Comparison of ENCODE assay signal across 22 cellular contexts in genomic region chr9:130193119-130193518, GRCh38. TPM values are rescaled to one million over a fixed set of nuclear protein-coding genes. Genes with fewer than 3 reads are reported as not detected.
DNase-seq lines count a peak whose midpoint lies in the region; ATAC-seq and TF ChIP-seq lines count a peak whose summit lies in the region.
"Had no signal": no experiment of that assay in that cellular context is flagged by ENCODE, and none has a peak within 500 bp of the region (broad histone marks: within the 10 kb centered on the region; RNA-seq: fewer than 3 reads in every experiment).

No MANE protein-coding gene starts in this region.

- TF ChIP-seq EP300 in stomach (IDR thresholded peaks at IDR 0.05): no peak

- H3K27me3 ChIP-seq in adrenal gland (no peaks in the 10 kb centered on the region), stomach (no peaks in the 10 kb centered on the region)
- H3K27me3 ChIP-seq: brain microvascular endothelial cell, suprapubic skin had no signal

- TF ChIP-seq CTCF in adrenal gland (IDR thresholded peaks at IDR 0.05) (no peak), stomach (IDR thresholded peaks at IDR 0.05) (no peak)

- H3K36me3 ChIP-seq in adrenal gland (replicated peaks in 1 of 2) (no peaks in the 10 kb centered on the region), stomach (no peaks in the 10 kb centered on the region)
- H3K36me3 ChIP-seq: brain microvascular endothelial cell, suprapubic skin had no signal

- TF ChIP-seq POLR2A in adrenal gland (IDR thresholded peaks at IDR 0.05) (no peak), stomach (IDR thresholded peaks at IDR 0.05) (no peak)

- H3K9me3 ChIP-seq in adrenal gland (replicated peaks in 1 of 3) (no peaks in the 10 kb centered on the region), stomach (no peaks in the 10 kb centered on the region)
- H3K9me3 ChIP-seq: suprapubic skin had no signal

- H3K27ac ChIP-seq in adrenal gland (peak overlapping the region in 3 of 5 donors; percentile 30 to 84 (median 56)), stomach (peak overlapping the region in 3 of 5 donors; percentile 67 to 90 (median 81))
- H3K27ac ChIP-seq: brain microvascular endothelial cell, suprapubic skin had no signal

- peaks cover 41 to 56% of the 10 kb centered on the region in 2 donors for H3K4me1 ChIP-seq in adrenal gland (replicated peaks in 1 of 2)
- peaks cover 0 to 96% (median 37%) of the 10 kb centered on the region in 4 donors for H3K4me1 ChIP-seq in stomach

- ATAC-seq in HG03439 (IDR thresholded peaks at IDR 0.05; ENCODE audit: unreplicated experiment) (no peak), GM19324 (IDR thresholded peaks at IDR 0.05; ENCODE audit: low FRiP score, unreplicated experiment) (no peak)
- ATAC-seq: activated T-cell treated with anti-CD3 and anti-CD28 coated beads, Interleukin-2, amount 50 U/mL, for 4 hours had no signal

- 73 to 78% (median 75%) methylated on average over 8 of the region's 8 CpGs for WGBS in adrenal gland, 4 donors
- WGBS in stomach, 5 donors: 65 to 80% (median 72%) methylated on average over 8 of the region's 8 CpGs

- H3K4me3 ChIP-seq in adrenal gland (no peak overlapping the region), stomach (no peak overlapping the region)
- H3K4me3 ChIP-seq: suprapubic skin had no signal

- DNase-seq in NCI-H1417 (lab: John Stamatoyannopoulos, UW) (peak in 2 of 3 experiments; percentile 17 to 45), NCI-H1417 treated with DMSO at 0.1 percent for 48 hours (lab: John Stamatoyannopoulos, UW) (no peak), adrenal gland (no peak), left kidney (ENCODE audit: low read depth, low spot score) (peak; percentile 71), stomach (no peak)
- no peak for DNase-seq in activated CD4-positive, alpha-beta T cell treated with anti-CD3 and anti-CD28 coated beads for 48 hours
- DNase-seq: 8988T; activated CD4-positive, alpha-beta memory T cell treated with anti-CD3 and anti-CD28 coated beads for 36 hours; activated naive CD4-positive, alpha-beta T cell treated with anti-CD3 and anti-CD28 coated beads, Interleukin-2, amount 50 U/mL, for 16 hours; activated T-cell treated with anti-CD3 and anti-CD28 coated beads, Interleukin-2, amount 50 U/mL, for 4 hours; brain microvascular endothelial cell; dermis blood vessel endothelial cell; erythroblast; NCI-H146; NCI-H446 treated with DMSO at 0.1 percent for 48 hours; NK-92 treated with Interleukin-12 subunit alpha and Interleukin-12 subunit beta, amount 100 ng/mL, for 24 hours; small intestine; stimulated activated CD4-positive, alpha-beta T cell treated with anti-CD3 and anti-CD28 coated beads, Interleukin-4, amount 100 ng/mL, for 1 hour; SW 1271 had no signal

- intact Hi-C loops in adrenal gland (cut with DNase I) (no loop called here), stomach (cut with DNase I; ENCODE audit: low total_unique reads) (no loop called here)

RNA-seq across cellular contexts. Expression of gene NCS1, which starts 20.9 kb away (rescaled TPM):
- total RNA-seq in adrenal gland (10 to 100 TPM; 21.7 to 87.6 (median 44.5) TPM), stomach (10 to 100 TPM; 12.8 to 50.0 (median 16.7) TPM)
- polyA plus RNA-seq in adrenal gland (10 to 100 TPM; 18.5 to 33.8 (median 21.8) TPM), stomach (10 to 100 TPM in 1 of 3 donors, 1 to 10 TPM in 2; 3.2 to 26.0 (median 6.4) TPM)

Comparison
In these comparisons a context has a peak if more than half of its experiments do, and no peak if none do; other contexts are left out.
1. DNase-seq: peak in NCI-H1417 (2 of 3) and left kidney (single experiment); none in NCI-H1417 treated with DMSO at 0.1 percent for 48 hours (single experiment), adrenal gland (0 of 7), stomach (single experiment) and activated CD4-positive, alpha-beta T cell treated with anti-CD3 and anti-CD28 coated beads for 48 hours (single experiment).